In genomic region chr17:74631468-74632195, GRCh38 we compare ENCODE assay signal across 11 cellular contexts. TPM values are rescaled to one million over a fixed set of nuclear protein-coding genes. Genes with fewer than 3 reads are reported as not detected.
DNase-seq lines count a peak whose midpoint lies in the region; TF ChIP-seq lines count a peak whose summit lies in the region.
"Had no signal": no experiment of that assay in that cellular context is flagged by ENCODE, and none has a peak within 500 bp of the region (broad histone marks: within the 10 kb centered on the region; RNA-seq: fewer than 3 reads in every experiment).

No MANE protein-coding gene starts in this region.

- H4K12ac ChIP-seq in trophoblast cell (ENCODE audit: low read depth, low read length): no peak overlapping the region

- no peak overlapping the region for H3K23ac ChIP-seq in trophoblast cell (ENCODE audit: low read length)

- H3K79me2 ChIP-seq in trophoblast cell (ENCODE audit: control insufficient read depth, insufficient read depth, low read length, poor library complexity): no peaks in the 10 kb centered on the region

- no peak overlapping the region for H2BK12ac ChIP-seq in trophoblast cell (ENCODE audit: low read length)

- DNase-seq in GDM1 (lab: John Stamatoyannopoulos, UW): peak; percentile 53
- DNase-seq in NB4 (ENCODE audit: low read depth): peak; percentile 92
- DNase-seq in trophoblast cell: peak in 1 of 2 donors; percentile 29
- no peak for DNase-seq in stimulated activated CD4-positive, alpha-beta T cell treated with anti-CD3 and anti-CD28 coated beads, Interleukin-2, amount 100 ng/mL, for 24 hours
- no peak for DNase-seq in SHP77 (lab: John Stamatoyannopoulos, UW)
- no peak for DNase-seq in activated naive CD4-positive, alpha-beta T cell treated with anti-CD3 and anti-CD28 coated beads, Interleukin-2, amount 50 U/mL, for 16 hours
- DNase-seq in Peyer's patch: no peak
- DNase-seq: NK-92 treated with Interleukin-12 subunit alpha and Interleukin-12 subunit beta, amount 100 ng/mL, for 24 hours had no signal

- intact Hi-C loops in dendritic cell treated with granulocyte-macrophage colony-stimulating factor and Interleukin-4, amounts not matched to agents 40 ng/mL and 50 ng/mL, for 4 days (cut with micrococcal nuclease): no loop called here

- H3K27me3 ChIP-seq in trophoblast cell (ENCODE audit: insufficient read depth, low read length): peaks cover 1% of the 10 kb centered on the region
- no peaks in the 10 kb centered on the region for H3K27me3 ChIP-seq in Peyer's patch

- H3K14ac ChIP-seq in trophoblast cell (ENCODE audit: low read length): no peak overlapping the region

- no peak for TF ChIP-seq POLR2A in NB4 (IDR thresholded peaks at IDR 0.05; ENCODE audit: extremely low read depth, insufficient read length)
- TF ChIP-seq POLR2A in Peyer's patch (IDR thresholded peaks at IDR 0.05): no peak

- H3K4me1 ChIP-seq in trophoblast cell (ENCODE audit: control insufficient read depth in 1 of 2, insufficient read depth in 2 of 2, low read length in 2 of 2): peaks cover 13 to 16% of the 10 kb centered on the region in 2 experiments
- H3K4me1 ChIP-seq in Peyer's patch: peaks cover 0 to 7% (median 2%) of the 10 kb centered on the region in 4 donors

- no peaks in the 10 kb centered on the region for H3K36me3 Mint-ChIP-seq in dendritic cell treated with granulocyte-macrophage colony-stimulating factor and Interleukin-4, amounts not matched to agents 40 ng/mL and 50 ng/mL, for 4 days (ENCODE audit: low read depth)

- no CpG with 5 or more reads among the region's 7 CpGs for WGBS in trophoblast cell (ENCODE audit: extremely low coverage, insufficient coverage, insufficient read length)

- H3K4ac ChIP-seq in trophoblast cell (ENCODE audit: low read depth, low read length): no peak overlapping the region

- peaks cover 74% of the 10 kb centered on the region for H3K4me1 Mint-ChIP-seq in dendritic cell treated with granulocyte-macrophage colony-stimulating factor and Interleukin-4, amounts not matched to agents 40 ng/mL and 50 ng/mL, for 4 days (ENCODE audit: low read depth)

- H3K18ac ChIP-seq in trophoblast cell (ENCODE audit: low read length): no peak overlapping the region

- H4K91ac ChIP-seq in trophoblast cell (ENCODE audit: low read depth, low read length): no peak overlapping the region

- TF ChIP-seq CTCF in NB4 (IDR thresholded peaks at IDR 0.05; ENCODE audit: low read depth, low read length) (no peak), Peyer's patch (IDR thresholded peaks at IDR 0.05) (no peak)

- H3K4me3 ChIP-seq in NB4 (ENCODE audit: low read depth, low read length) (no peak overlapping the region), trophoblast cell (ENCODE audit: low read depth, low read length) (no peak overlapping the region), Peyer's patch (no peak overlapping the region)

- peaks cover 4% of the 10 kb centered on the region for H3K9me3 ChIP-seq in trophoblast cell (ENCODE audit: insufficient read depth, low read depth, low read length)
- no peaks in the 10 kb centered on the region for H3K9me3 ChIP-seq in Peyer's patch

- no peak overlapping the region for H2BK5ac ChIP-seq in trophoblast cell (ENCODE audit: low read depth, low read length, poor library complexity)

- peaks cover 9% of the 10 kb centered on the region for H3K9me3 Mint-ChIP-seq in dendritic cell treated with granulocyte-macrophage colony-stimulating factor and Interleukin-4, amounts not matched to agents 40 ng/mL and 50 ng/mL, for 4 days

- H3K4me3 Mint-ChIP-seq in dendritic cell treated with granulocyte-macrophage colony-stimulating factor and Interleukin-4, amounts not matched to agents 40 ng/mL and 50 ng/mL, for 4 days: peak overlapping the region; percentile 17

- H3K27ac ChIP-seq in trophoblast cell (ENCODE audit: low read depth, low read length) (peak overlapping the region; percentile 56), Peyer's patch (no peak overlapping the region)

- no peak overlapping the region for H4K8ac ChIP-seq in trophoblast cell (ENCODE audit: low read depth, low read length)

- H2BK120ac ChIP-seq in trophoblast cell (ENCODE audit: insufficient read depth, low read length, poor library complexity): no peak overlapping the region

- no peak overlapping the region for H2AK5ac ChIP-seq in trophoblast cell (ENCODE audit: low read length)

- no peaks in the 10 kb centered on the region for H3K79me1 ChIP-seq in trophoblast cell (ENCODE audit: low read length)

- H3K9ac ChIP-seq in trophoblast cell (ENCODE audit: low read length): no peak overlapping the region

- no peak overlapping the region for H2AFZ ChIP-seq in trophoblast cell (ENCODE audit: insufficient read depth, low read length, poor library complexity)

- H3K4me2 ChIP-seq in trophoblast cell (ENCODE audit: low read length): peak overlapping the region; percentile 8

- H3K27ac Mint-ChIP-seq in dendritic cell treated with granulocyte-macrophage colony-stimulating factor and Interleukin-4, amounts not matched to agents 40 ng/mL and 50 ng/mL, for 4 days: peak overlapping the region; percentile 78

- peaks cover 33% of the 10 kb centered on the region for H3K27me3 Mint-ChIP-seq in dendritic cell treated with granulocyte-macrophage colony-stimulating factor and Interleukin-4, amounts not matched to agents 40 ng/mL and 50 ng/mL, for 4 days

- no peaks in the 10 kb centered on the region for H3K36me3 ChIP-seq in trophoblast cell (ENCODE audit: control insufficient read depth in 1 of 2, insufficient read depth in 2 of 2, low read length in 2 of 2)
- H3K36me3 ChIP-seq in Peyer's patch: no peaks in the 10 kb centered on the region

RNA-seq across cellular contexts. Expression of gene CD300E, which starts 8.1 kb away (rescaled TPM):
- 0.10 and 0.33 TPM in 2 replicates for polyA plus RNA-seq in trophoblast cell (2013)
- total RNA-seq in Peyer's patch: not detected
- polyA plus RNA-seq: keratinocyte had no signal

RNA-seq across cellular contexts. Expression of gene CD300LD, which starts 39.5 kb away (rescaled TPM):
- polyA plus RNA-seq in trophoblast cell (2013): not detected in 2 replicates
- not detected for total RNA-seq in Peyer's patch
- total RNA-seq: subcutaneous adipose tissue had no signal
- polyA plus RNA-seq: keratinocyte had no signal

Comparison
In these comparisons a context has a peak if more than half of its experiments do, and no peak if none do; other contexts are left out.
1. DNase-seq: peak in GDM1 (single experiment) and NB4 (single experiment); none in stimulated activated CD4-positive, alpha-beta T cell treated with anti-CD3 and anti-CD28 coated beads, Interleukin-2, amount 100 ng/mL, for 24 hours (0 of 2), SHP77 (0 of 2), activated naive CD4-positive, alpha-beta T cell treated with anti-CD3 and anti-CD28 coated beads, Interleukin-2, amount 50 U/mL, for 16 hours (single experiment) and Peyer's patch (0 of 3).